Comparison of ENCODE assay signal across 14 cellular contexts in the genomic region with DNA sequence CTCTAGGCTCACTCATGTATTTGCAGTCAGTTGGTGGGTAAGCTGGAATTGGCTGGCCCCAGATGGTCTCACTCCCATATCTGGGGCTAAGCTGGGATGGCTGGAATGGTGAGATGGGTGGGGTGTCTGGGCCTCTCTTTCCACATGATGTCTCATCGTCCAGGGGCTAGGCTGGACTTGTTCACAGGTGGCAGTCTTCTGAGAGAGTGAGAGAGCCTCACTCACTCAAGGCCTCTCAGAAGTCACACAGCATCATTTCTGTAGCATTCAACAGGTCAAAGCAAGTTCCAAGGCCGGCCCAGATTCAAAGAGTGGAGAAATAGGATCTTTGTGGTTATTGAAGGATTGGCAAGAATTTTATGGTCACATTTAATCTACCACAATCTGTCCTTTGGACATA.
DNase-seq lines count a peak whose midpoint lies in the region; ATAC-seq and TF ChIP-seq lines count a peak whose summit lies in the region.
"Had no signal": no experiment of that assay in that cellular context is flagged by ENCODE, and none has a peak within 500 bp of the region (broad histone marks: within the 10 kb centered on the region; RNA-seq: fewer than 3 reads in every experiment).

No MANE protein-coding gene starts in this region.

- H3K4me3 Mint-ChIP-seq in CD14-positive monocyte, result peak overlapping the region in 1 of 2 donors; percentile 29
- H3K4me3 Mint-ChIP-seq in activated naive CD8-positive, alpha-beta T cell treated with anti-CD3 and anti-CD28 coated beads for 36 hours, result no peak overlapping the region
- H3K4me3 Mint-ChIP-seq: stimulated activated effector memory CD8-positive, alpha-beta T cell treated with anti-CD3 and anti-CD28 coated beads, Interleukin-12 subunit alpha, Interleukin-12 subunit beta, amount 100 ng/mL, for 72 hours had no signal

- no peak overlapping the region for H3K27ac ChIP-seq in WERI-Rb-1
- no peak overlapping the region for H3K27ac ChIP-seq in prostate gland
- H3K27ac ChIP-seq: upper lobe of left lung had no signal

- TF ChIP-seq CTCF in CD14-positive monocyte (IDR thresholded peaks at IDR 0.05), result no peak
- TF ChIP-seq CTCF in WERI-Rb-1 (IDR thresholded peaks at IDR 0.05; ENCODE audit: low read depth, low read length), result no peak
- TF ChIP-seq CTCF in prostate gland (IDR thresholded peaks at IDR 0.05), result no peak

- peaks cover 40% of the 10 kb centered on the region for H3K4me1 Mint-ChIP-seq in CD14-positive monocyte
- H3K4me1 Mint-ChIP-seq in activated naive CD8-positive, alpha-beta T cell treated with anti-CD3 and anti-CD28 coated beads for 36 hours, result no peaks in the 10 kb centered on the region
- H3K4me1 Mint-ChIP-seq: stimulated activated effector memory CD8-positive, alpha-beta T cell treated with anti-CD3 and anti-CD28 coated beads, Interleukin-12 subunit alpha, Interleukin-12 subunit beta, amount 100 ng/mL, for 72 hours had no signal

- H3K27ac Mint-ChIP-seq in CD14-positive monocyte, result peak overlapping the region; percentile 58 to 91 (median 88)
- no peak overlapping the region for H3K27ac Mint-ChIP-seq in activated naive CD8-positive, alpha-beta T cell treated with anti-CD3 and anti-CD28 coated beads for 36 hours
- H3K27ac Mint-ChIP-seq: stimulated activated effector memory CD8-positive, alpha-beta T cell treated with anti-CD3 and anti-CD28 coated beads, Interleukin-12 subunit alpha, Interleukin-12 subunit beta, amount 100 ng/mL, for 72 hours had no signal

- peak; percentile 48 for ATAC-seq in GM19463 (IDR thresholded peaks at IDR 0.05; ENCODE audit: unreplicated experiment)
- peak; percentile 20 for ATAC-seq in HG02981 (IDR thresholded peaks at IDR 0.05; ENCODE audit: unreplicated experiment)
- ATAC-seq: Panc1; stimulated activated effector memory CD8-positive, alpha-beta T cell treated with anti-CD3 and anti-CD28 coated beads, Interleukin-12 subunit alpha, Interleukin-12 subunit beta, amount 100 ng/mL, for 72 hours had no signal

- TF ChIP-seq POLR2A in prostate gland (IDR thresholded peaks at IDR 0.05), result no peak

- H3K4me3 ChIP-seq in WERI-Rb-1 (ENCODE audit: low read depth, low read length), result no peak overlapping the region
- no peak overlapping the region for H3K4me3 ChIP-seq in prostate gland
- H3K4me3 ChIP-seq: upper lobe of left lung had no signal

- H3K27me3 Mint-ChIP-seq in CD14-positive monocyte (ENCODE audit: low read depth in 3 of 3), result peaks cover 0 to 5% (median 2%) of the 10 kb centered on the region in 3 donors
- H3K27me3 Mint-ChIP-seq in activated naive CD8-positive, alpha-beta T cell treated with anti-CD3 and anti-CD28 coated beads for 36 hours, result peaks cover 27% of the 10 kb centered on the region

- intact Hi-C loops in CD14-positive monocyte (cut with micrococcal nuclease) (loop anchor here in 1 of 2 donors (10.0 kb wide), 1 partner anchor 199 kb away; the partner anchor contains the start of gene BTBD7), prostate gland (cut with DNase I) (no loop called here)

- H3K9me3 Mint-ChIP-seq in CD14-positive monocyte, result no peaks in the 10 kb centered on the region
- no peaks in the 10 kb centered on the region for H3K9me3 Mint-ChIP-seq in activated naive CD8-positive, alpha-beta T cell treated with anti-CD3 and anti-CD28 coated beads for 36 hours
- H3K9me3 Mint-ChIP-seq: stimulated activated effector memory CD8-positive, alpha-beta T cell treated with anti-CD3 and anti-CD28 coated beads, Interleukin-12 subunit alpha, Interleukin-12 subunit beta, amount 100 ng/mL, for 72 hours had no signal

- H3K4me1 ChIP-seq in prostate gland (replicated peaks), result no peaks in the 10 kb centered on the region
- H3K4me1 ChIP-seq: upper lobe of left lung had no signal

- 24% methylated on average over 2 of the region's 2 CpGs for WGBS in prostate gland

- no peaks in the 10 kb centered on the region for H3K27me3 ChIP-seq in WERI-Rb-1 (ENCODE audit: insufficient read depth, low read depth, severe bottlenecking)
- no peaks in the 10 kb centered on the region for H3K27me3 ChIP-seq in prostate gland (replicated peaks; ENCODE audit: insufficient read depth)
- H3K27me3 ChIP-seq: upper lobe of left lung had no signal

- H3K9me3 ChIP-seq in WERI-Rb-1 (ENCODE audit: severe bottlenecking) (no peaks in the 10 kb centered on the region), prostate gland (no peaks in the 10 kb centered on the region)
- H3K9me3 ChIP-seq: upper lobe of left lung had no signal

- H3K36me3 ChIP-seq in WERI-Rb-1, result 0 out of 2 replicates have a peak, but pooled peaks cover 3% of the 10 kb centered on the region
- H3K36me3 ChIP-seq in prostate gland, result no peaks in the 10 kb centered on the region
- H3K36me3 ChIP-seq: upper lobe of left lung had no signal

- H3K36me3 Mint-ChIP-seq in CD14-positive monocyte, result no peaks in the 10 kb centered on the region
- no peaks in the 10 kb centered on the region for H3K36me3 Mint-ChIP-seq in activated naive CD8-positive, alpha-beta T cell treated with anti-CD3 and anti-CD28 coated beads for 36 hours
- H3K36me3 Mint-ChIP-seq: stimulated activated effector memory CD8-positive, alpha-beta T cell treated with anti-CD3 and anti-CD28 coated beads, Interleukin-12 subunit alpha, Interleukin-12 subunit beta, amount 100 ng/mL, for 72 hours had no signal

- DNase-seq in CD14-positive monocyte (ENCODE audit: low spot score) (no peak), WERI-Rb-1 (peak; percentile 18), hippocampal formation (lab: John Stamatoyannopoulos, UW) (no peak), prostate gland (ENCODE audit: low spot score) (no peak)
- no peak for DNase-seq in activated naive CD8-positive, alpha-beta T cell treated with anti-CD3 and anti-CD28 coated beads for 36 hours
- no peak for DNase-seq in activated CD4-positive, CD25-positive, alpha-beta regulatory T cell (lab: John Stamatoyannopoulos, UW)
- DNase-seq: activated T-cell treated with anti-CD3 and anti-CD28 coated beads, Interleukin-2, amount 50 U/mL, for 1 hour; kidney glomerular epithelial cell; occipital lobe; upper lobe of left lung had no signal
